In the genomic region with DNA sequence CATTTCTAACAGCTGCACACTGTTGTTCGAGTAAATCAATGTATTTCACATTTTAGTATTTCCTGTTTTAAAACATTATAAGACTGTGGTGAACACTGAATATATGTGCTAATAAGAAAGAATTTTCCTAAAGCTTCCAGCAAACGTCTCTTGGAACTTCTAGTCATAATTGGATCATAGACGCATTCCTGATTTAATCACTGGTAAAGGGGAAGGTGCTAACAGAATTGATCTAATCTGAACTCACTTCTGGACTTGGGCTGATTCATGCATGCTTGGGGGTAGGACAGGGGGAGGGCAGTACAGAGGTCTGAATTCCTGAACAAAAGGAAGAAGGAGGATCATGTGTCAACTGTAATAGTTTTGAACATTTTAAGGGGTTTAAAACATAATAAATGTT, we compare ENCODE assay signal across 1 cellular context.
TF ChIP-seq lines count a peak whose summit lies in the region.

No MANE protein-coding gene starts in this region.

TF ChIP-seq in IMR-90, 13 proteins besides CTCF, POLR2A, EP300 and RAD21 (continued from another document):
- TF ChIP-seq USF2 (IDR thresholded peaks at IDR 0.05; ENCODE audit: low read depth, low read length) (no peak), MAZ (IDR thresholded peaks at IDR 0.05; ENCODE audit: borderline replicate concordance, low read depth, low read length) (0 out of 2 replicates have a peak, but pooled peaks have one; percentile 41)
TF ChIP-seq in IMR-90: peak in this region for 4.
